In genomic region chr5:122392224-122392623, GRCh38 we compare ENCODE assay signal across 17 cellular contexts.
"Had no signal": no experiment of that assay in that cellular context is flagged by ENCODE, and none has a peak within 500 bp of the region (broad histone marks: within the 10 kb centered on the region; RNA-seq: fewer than 3 reads in every experiment).

No MANE protein-coding gene starts in this region.

- H3K4me1 Mint-ChIP-seq: T-cell had no signal

- H3K9me3 ChIP-seq: MG63, SK-N-SH had no signal

- H3K27ac Mint-ChIP-seq: T-cell had no signal

- H3K9ac ChIP-seq: SK-N-SH had no signal

- H3K36me3 ChIP-seq: MG63 had no signal

- H3K27ac ChIP-seq: RWPE1 had no signal

- H3K27me3 Mint-ChIP-seq: T-cell had no signal

- H3K36me3 Mint-ChIP-seq: T-cell had no signal

- H3K9me2 ChIP-seq: SK-N-SH had no signal

- H3K9me3 Mint-ChIP-seq: T-cell had no signal

- ATAC-seq: Panc1, T-cell had no signal

- DNase-seq: Karpas-422, KG1, MG63, NCI-H1092, NCI-H146, NCI-H1694 treated with DMSO at 0.1 percent for 48 hours, NCI-H1930, NCI-H2081, NCI-H2107, NCI-H2227 treated with DMSO at 0.1 percent for 48 hours, NCI-H524, NCI-H526 treated with DMSO at 0.1 percent for 48 hours, SK-N-SH, SW 1271, T-cell had no signal

- H3K4me2 ChIP-seq: SK-N-SH had no signal

- H3K4me3 Mint-ChIP-seq: T-cell had no signal

- H3K27me3 ChIP-seq: MG63 had no signal

- H3K4me3 ChIP-seq: MG63 had no signal
